ENCODE assay signal across 9 cellular contexts in the genomic region with DNA sequence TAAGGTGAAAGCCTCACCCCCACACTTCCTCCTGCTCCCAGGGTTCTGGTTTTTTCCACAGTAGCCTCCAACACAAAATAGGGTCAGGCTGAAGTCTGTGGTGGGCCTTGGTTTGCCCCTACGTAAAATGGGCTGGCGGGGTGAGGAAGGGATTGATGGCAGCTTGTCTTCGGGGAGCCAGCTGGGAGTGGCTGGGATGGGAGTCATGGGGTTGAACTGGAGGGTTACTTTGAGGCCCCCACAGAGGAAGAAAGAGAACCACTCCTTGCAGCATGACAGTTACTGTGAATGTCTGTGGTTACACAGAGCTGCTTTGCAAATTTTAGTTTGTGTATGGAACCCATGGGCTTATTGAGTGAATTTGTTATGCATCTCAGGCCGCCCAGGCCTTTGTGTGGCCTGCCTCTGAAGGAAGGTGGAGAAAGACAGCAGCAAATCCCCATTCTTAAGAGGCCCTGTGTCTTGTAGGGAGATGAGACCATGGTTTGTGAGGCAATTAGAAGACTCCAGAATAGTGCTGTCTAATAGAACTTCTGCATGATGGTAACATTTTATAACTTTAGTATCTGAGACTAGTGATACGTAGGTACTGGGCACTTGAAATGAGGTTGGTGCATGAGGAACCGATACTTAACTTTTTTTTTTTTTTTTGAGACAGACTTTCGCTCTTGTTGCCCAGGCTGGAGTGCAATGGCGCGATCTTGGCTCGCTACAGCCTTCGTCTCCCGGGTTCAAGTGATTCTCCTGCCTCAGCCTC. TPM values are rescaled to one million over a fixed set of nuclear protein-coding genes. Genes with fewer than 3 reads are reported as not detected.
DNase-seq lines count a peak whose midpoint lies in the region; ATAC-seq lines count a peak whose summit lies in the region.
"Had no signal": no experiment of that assay in that cellular context is flagged by ENCODE, and none has a peak within 500 bp of the region (broad histone marks: within the 10 kb centered on the region; RNA-seq: fewer than 3 reads in every experiment).

No MANE protein-coding gene starts in this region.

- H3K27me3 Mint-ChIP-seq in activated CD8-positive, alpha-beta memory T cell treated with anti-CD3 and anti-CD28 coated beads, Interleukin-2, amount 10 ng/mL, durations not matched to agents 7 days and 5 days, result no peaks in the 10 kb centered on the region
- H3K27me3 Mint-ChIP-seq in activated T-helper 2 cell treated with anti-CD3 and anti-CD28 coated beads, Interferon-gamma antibody, Interleukin-2, Interleukin-4, amounts not matched to agents 10 μg/mL and 5 μg/mL and 100 μg/mL, durations not matched to agents 14 hours and 24 hours and 36 hours (ENCODE audit: low read depth), result no peaks in the 10 kb centered on the region
- no peaks in the 10 kb centered on the region for H3K27me3 Mint-ChIP-seq in stimulated activated memory B cell treated with anti-CD40 and anti-IgM and Interleukin-4, amounts not matched to agents 10 μg/mL and 1 μg/mL and 100 μg/mL, for 72 hours

- intact Hi-C loops in activated T-helper 2 cell treated with anti-CD3 and anti-CD28 coated beads, Interferon-gamma antibody, Interleukin-2, Interleukin-4, amounts not matched to agents 10 μg/mL and 5 μg/mL and 100 μg/mL, durations not matched to agents 14 hours and 24 hours and 36 hours (cut with micrococcal nuclease), result no loop called here

- H3K4me3 Mint-ChIP-seq in activated CD8-positive, alpha-beta memory T cell treated with anti-CD3 and anti-CD28 coated beads, Interleukin-2, amount 10 ng/mL, durations not matched to agents 7 days and 5 days, result peak overlapping the region; percentile 54
- H3K4me3 Mint-ChIP-seq in activated T-helper 2 cell treated with anti-CD3 and anti-CD28 coated beads, Interferon-gamma antibody, Interleukin-2, Interleukin-4, amounts not matched to agents 10 μg/mL and 5 μg/mL and 100 μg/mL, durations not matched to agents 14 hours and 24 hours and 36 hours (ENCODE audit: low read depth), result peak overlapping the region; percentile 63
- peak overlapping the region; percentile 77 for H3K4me3 Mint-ChIP-seq in stimulated activated memory B cell treated with anti-CD40 and anti-IgM and Interleukin-4, amounts not matched to agents 10 μg/mL and 1 μg/mL and 100 μg/mL, for 72 hours

- peak; percentile 48 for ATAC-seq in activated CD8-positive, alpha-beta memory T cell treated with anti-CD3 and anti-CD28 coated beads, Interleukin-2, amount 10 ng/mL, durations not matched to agents 7 days and 5 days
- ATAC-seq in HG03060 (IDR thresholded peaks at IDR 0.05; ENCODE audit: low read depth, unreplicated experiment), result peak; percentile 29
- ATAC-seq in stimulated activated memory B cell treated with anti-CD40 and anti-IgM and Interleukin-4, amounts not matched to agents 10 μg/mL and 1 μg/mL and 100 μg/mL, for 72 hours, result peak; percentile 82
- ATAC-seq: K562 had no signal

- CTCF ChIA-PET in activated CD8-positive, alpha-beta memory T cell treated with anti-CD3 and anti-CD28 coated beads, Interleukin-2, amount 10 ng/mL, durations not matched to agents 7 days and 5 days (lab: Charles Lee), result interaction anchor here (1.0 to 3.4 kb wide), 4 partner anchors 9 to 61 kb away, joined by 3 to 16 read pairs (median 4); no protein-coding TSS in a partner anchor

- peak; percentile 64 for DNase-seq in activated CD8-positive, alpha-beta memory T cell treated with anti-CD3 and anti-CD28 coated beads, Interleukin-2, amount 10 ng/mL, durations not matched to agents 7 days and 5 days
- no peak for DNase-seq in activated CD8-positive, alpha-beta memory T cell treated with anti-CD3 and anti-CD28 coated beads, Interleukin-2, amount 50 U/mL, for 4 hours
- DNase-seq in activated T-helper 2 cell treated with anti-CD3 and anti-CD28 coated beads, Interferon-gamma antibody, Interleukin-2, Interleukin-4, amounts not matched to agents 10 μg/mL and 5 μg/mL and 100 μg/mL, durations not matched to agents 14 hours and 24 hours and 36 hours (ENCODE audit: low spot score), result no peak
- DNase-seq in EL (no peak), NCI-H1694 (lab: John Stamatoyannopoulos, UW) (no peak), occipital lobe (lab: John Stamatoyannopoulos, UW) (no peak)

- H3K4me1 Mint-ChIP-seq in activated CD8-positive, alpha-beta memory T cell treated with anti-CD3 and anti-CD28 coated beads, Interleukin-2, amount 10 ng/mL, durations not matched to agents 7 days and 5 days, result peaks cover 79% of the 10 kb centered on the region
- peaks cover 57% of the 10 kb centered on the region for H3K4me1 Mint-ChIP-seq in activated T-helper 2 cell treated with anti-CD3 and anti-CD28 coated beads, Interferon-gamma antibody, Interleukin-2, Interleukin-4, amounts not matched to agents 10 μg/mL and 5 μg/mL and 100 μg/mL, durations not matched to agents 14 hours and 24 hours and 36 hours (ENCODE audit: low read depth)
- peaks cover 76% of the 10 kb centered on the region for H3K4me1 Mint-ChIP-seq in stimulated activated memory B cell treated with anti-CD40 and anti-IgM and Interleukin-4, amounts not matched to agents 10 μg/mL and 1 μg/mL and 100 μg/mL, for 72 hours

- no peaks in the 10 kb centered on the region for H3K9me3 Mint-ChIP-seq in activated CD8-positive, alpha-beta memory T cell treated with anti-CD3 and anti-CD28 coated beads, Interleukin-2, amount 10 ng/mL, durations not matched to agents 7 days and 5 days (ENCODE audit: low read depth)
- no peaks in the 10 kb centered on the region for H3K9me3 Mint-ChIP-seq in activated T-helper 2 cell treated with anti-CD3 and anti-CD28 coated beads, Interferon-gamma antibody, Interleukin-2, Interleukin-4, amounts not matched to agents 10 μg/mL and 5 μg/mL and 100 μg/mL, durations not matched to agents 14 hours and 24 hours and 36 hours
- no peaks in the 10 kb centered on the region for H3K9me3 Mint-ChIP-seq in stimulated activated memory B cell treated with anti-CD40 and anti-IgM and Interleukin-4, amounts not matched to agents 10 μg/mL and 1 μg/mL and 100 μg/mL, for 72 hours

- peaks cover 35% of the 10 kb centered on the region for H3K36me3 Mint-ChIP-seq in activated CD8-positive, alpha-beta memory T cell treated with anti-CD3 and anti-CD28 coated beads, Interleukin-2, amount 10 ng/mL, durations not matched to agents 7 days and 5 days
- peaks cover 72% of the 10 kb centered on the region for H3K36me3 Mint-ChIP-seq in activated T-helper 2 cell treated with anti-CD3 and anti-CD28 coated beads, Interferon-gamma antibody, Interleukin-2, Interleukin-4, amounts not matched to agents 10 μg/mL and 5 μg/mL and 100 μg/mL, durations not matched to agents 14 hours and 24 hours and 36 hours (ENCODE audit: low read depth)
- peaks cover 51% of the 10 kb centered on the region for H3K36me3 Mint-ChIP-seq in stimulated activated memory B cell treated with anti-CD40 and anti-IgM and Interleukin-4, amounts not matched to agents 10 μg/mL and 1 μg/mL and 100 μg/mL, for 72 hours

- peak overlapping the region; percentile 93 for H3K27ac Mint-ChIP-seq in activated CD8-positive, alpha-beta memory T cell treated with anti-CD3 and anti-CD28 coated beads, Interleukin-2, amount 10 ng/mL, durations not matched to agents 7 days and 5 days
- peak overlapping the region; percentile 75 for H3K27ac Mint-ChIP-seq in activated T-helper 2 cell treated with anti-CD3 and anti-CD28 coated beads, Interferon-gamma antibody, Interleukin-2, Interleukin-4, amounts not matched to agents 10 μg/mL and 5 μg/mL and 100 μg/mL, durations not matched to agents 14 hours and 24 hours and 36 hours
- H3K27ac Mint-ChIP-seq in stimulated activated memory B cell treated with anti-CD40 and anti-IgM and Interleukin-4, amounts not matched to agents 10 μg/mL and 1 μg/mL and 100 μg/mL, for 72 hours, result peak overlapping the region; percentile 96

RNA-seq across cellular contexts. Expression of a gene that starts 8.1 kb away (rescaled TPM):
- total RNA-seq in activated CD8-positive, alpha-beta memory T cell treated with anti-CD3 and anti-CD28 coated beads, Interleukin-2, amount 10 ng/mL, durations not matched to agents 7 days and 5 days, result 10 to 100 TPM; 58.7 to 86.9 TPM
- total RNA-seq in activated T-helper 2 cell treated with anti-CD3 and anti-CD28 coated beads, Interferon-gamma antibody, Interleukin-2, Interleukin-4, amounts not matched to agents 10 μg/mL and 5 μg/mL and 100 μg/mL, durations not matched to agents 14 hours and 24 hours and 36 hours, result 76.7 and 82.9 TPM in 2 replicates
- 23.4 TPM for total RNA-seq in occipital lobe

Comparison
In these comparisons a context has a peak if more than half of its experiments do, and no peak if none do; other contexts are left out.
1. ATAC-seq: peak in every context shown above with its lines; median percentile 82 in stimulated activated memory B cell treated with anti-CD40 and anti-IgM and Interleukin-4, amounts not matched to agents 10 μg/mL and 1 μg/mL and 100 μg/mL, for 72 hours; 48 in activated CD8-positive, alpha-beta memory T cell treated with anti-CD3 and anti-CD28 coated beads, Interleukin-2, amount 10 ng/mL, durations not matched to agents 7 days and 5 days; 29 in HG03060.